9 cellular contexts compared by ENCODE assay signal in genomic region chr19:932647-933552, GRCh38. TPM values are rescaled to one million over a fixed set of nuclear protein-coding genes. Genes with fewer than 3 reads are reported as not detected.
DNase-seq lines count a peak whose midpoint lies in the region; ATAC-seq and TF ChIP-seq lines count a peak whose summit lies in the region.
"Had no signal": no experiment of that assay in that cellular context is flagged by ENCODE, and none has a peak within 500 bp of the region (broad histone marks: within the 10 kb centered on the region; RNA-seq: fewer than 3 reads in every experiment).

No MANE protein-coding gene starts in this region.

- H3K4me1 Mint-ChIP-seq in activated CD8-positive, alpha-beta T cell treated with anti-CD3 and anti-CD28 coated beads for 36 hours (ENCODE audit: low read depth) = peaks cover 22% of the 10 kb centered on the region

- H3K9me3 Mint-ChIP-seq in activated CD8-positive, alpha-beta T cell treated with anti-CD3 and anti-CD28 coated beads for 36 hours = peaks cover 3% of the 10 kb centered on the region

- H3K27me3 Mint-ChIP-seq in activated CD8-positive, alpha-beta T cell treated with anti-CD3 and anti-CD28 coated beads for 36 hours = peaks cover 1% of the 10 kb centered on the region

- peak; percentile 62 for ATAC-seq in activated CD8-positive, alpha-beta T cell treated with anti-CD3 and anti-CD28 coated beads for 36 hours
- ATAC-seq in HG03469 (IDR thresholded peaks at IDR 0.05; ENCODE audit: unreplicated experiment) = no peak

- intact Hi-C loops in activated CD8-positive, alpha-beta T cell treated with anti-CD3 and anti-CD28 coated beads for 36 hours (cut with micrococcal nuclease) = no loop called here
- intact Hi-C loops in esophagus muscularis mucosa (cut with DNase I) = no loop called here

- DNase-seq in activated gamma-delta T cell treated with Interleukin-2 at 50 U/mL for 16 hours = peak; percentile 37
- DNase-seq in activated gamma-delta T cell (lab: John Stamatoyannopoulos, UW) = no peak
- DNase-seq in activated CD8-positive, alpha-beta T cell treated with anti-CD3 and anti-CD28 coated beads for 36 hours = peak; percentile 63
- DNase-seq in esophagus muscularis mucosa (ENCODE audit: extremely low spot score) = no peak
- peak; percentile 75 for DNase-seq in non-pigmented ciliary epithelial cell (ENCODE audit: low read depth)
- no peak for DNase-seq in NCI-H2196 treated with DMSO at 0.1 percent for 48 hours (lab: John Stamatoyannopoulos, UW; ENCODE audit: unreplicated experiment)
- DNase-seq in NCI-H146 treated with DMSO at 0.1 percent for 48 hours (lab: John Stamatoyannopoulos, UW; ENCODE audit: unreplicated experiment) = no peak
- DNase-seq: DND-41 had no signal

- peak overlapping the region; percentile 34 for H3K27ac Mint-ChIP-seq in activated CD8-positive, alpha-beta T cell treated with anti-CD3 and anti-CD28 coated beads for 36 hours

- TF ChIP-seq POLR2A in esophagus muscularis mucosa (IDR thresholded peaks at IDR 0.05; ENCODE audit: low read depth) = no peak

- no peak for TF ChIP-seq CTCF in activated CD8-positive, alpha-beta T cell treated with anti-CD3 and anti-CD28 coated beads for 36 hours (IDR thresholded peaks at IDR 0.05)
- TF ChIP-seq CTCF in esophagus muscularis mucosa (IDR thresholded peaks at IDR 0.05) = no peak

- no peaks in the 10 kb centered on the region for H3K27me3 ChIP-seq in esophagus muscularis mucosa

- POLR2A ChIA-PET in activated CD8-positive, alpha-beta T cell treated with anti-CD3 and anti-CD28 coated beads for 36 hours (lab: Charles Lee) = interaction anchor here (0.6 to 1.5 kb wide), 5 partner anchors 8 to 508 kb away, joined by 3 to 8 read pairs (median 3); partner anchors contain the start of gene WDR18

- peak overlapping the region; percentile 50 to 80 (median 77) for H3K27ac ChIP-seq in esophagus muscularis mucosa (replicated peaks in 1 of 4)

- peaks cover 0 to 27% (median 7%) of the 10 kb centered on the region in 4 donors for H3K36me3 ChIP-seq in esophagus muscularis mucosa

- peak overlapping the region; percentile 3 to 40 (median 22) for H3K4me3 ChIP-seq in esophagus muscularis mucosa

- TF ChIP-seq EP300 in esophagus muscularis mucosa (IDR thresholded peaks at IDR 0.05) = no peak

- CTCF ChIA-PET in activated CD8-positive, alpha-beta T cell treated with anti-CD3 and anti-CD28 coated beads for 36 hours (lab: Charles Lee) = interaction anchor here (0.9 to 1.4 kb wide), 4 partner anchors 12 to 260 kb away, joined by 3 to 4 read pairs (median 4); partner anchors contain the start of gene WDR18

- peaks cover 31 to 51% (median 48%) of the 10 kb centered on the region in 4 donors for H3K4me1 ChIP-seq in esophagus muscularis mucosa

- peak overlapping the region; percentile 36 for H3K4me3 Mint-ChIP-seq in activated CD8-positive, alpha-beta T cell treated with anti-CD3 and anti-CD28 coated beads for 36 hours

- WGBS in esophagus muscularis mucosa = 32% methylated on average over 8 of the region's 54 CpGs

- peaks cover 3% of the 10 kb centered on the region for H3K36me3 Mint-ChIP-seq in activated CD8-positive, alpha-beta T cell treated with anti-CD3 and anti-CD28 coated beads for 36 hours (ENCODE audit: low read depth)

- no peaks in the 10 kb centered on the region for H3K9me3 ChIP-seq in esophagus muscularis mucosa

RNA-seq across cellular contexts. Expression of gene ARID3A, which starts 7.1 kb away (rescaled TPM):
- total RNA-seq in activated CD8-positive, alpha-beta T cell treated with anti-CD3 and anti-CD28 coated beads for 36 hours = 10 to 100 TPM; 18.7 to 22.1 TPM
- total RNA-seq in esophagus muscularis mucosa = 1 to 10 TPM; 2.9 to 8.4 (median 5.0) TPM

RNA-seq across cellular contexts. Expression of gene KISS1R, which starts 15.8 kb away (rescaled TPM):
- 10 to 100 TPM; 14.0 to 15.5 TPM for total RNA-seq in activated CD8-positive, alpha-beta T cell treated with anti-CD3 and anti-CD28 coated beads for 36 hours
- total RNA-seq in esophagus muscularis mucosa = not detected

RNA-seq across cellular contexts. Expression of gene R3HDM4, which starts 19.9 kb away (rescaled TPM):
- 10 to 100 TPM; 58.4 to 61.5 TPM for total RNA-seq in activated CD8-positive, alpha-beta T cell treated with anti-CD3 and anti-CD28 coated beads for 36 hours
- 10 to 100 TPM; 32.0 to 52.5 (median 40.0) TPM for total RNA-seq in esophagus muscularis mucosa

RNA-seq across cellular contexts. Expression of gene RNU6-9, which starts 39.6 kb away (rescaled TPM):
- total RNA-seq in activated CD8-positive, alpha-beta T cell treated with anti-CD3 and anti-CD28 coated beads for 36 hours = not detected
- not detected for total RNA-seq in esophagus muscularis mucosa

RNA-seq across cellular contexts. Expression of gene MED16, which starts 39.9 kb away (rescaled TPM):
- total RNA-seq in activated CD8-positive, alpha-beta T cell treated with anti-CD3 and anti-CD28 coated beads for 36 hours = 10 to 100 TPM; 37.6 to 37.8 TPM
- total RNA-seq in esophagus muscularis mucosa = 10 to 100 TPM; 26.3 to 50.9 (median 37.2) TPM

Comparison
In these comparisons a context has a peak if more than half of its experiments do, and no peak if none do; other contexts are left out.
1. DNase-seq: peak in activated gamma-delta T cell treated with Interleukin-2 at 50 U/mL for 16 hours (single experiment), activated CD8-positive, alpha-beta T cell treated with anti-CD3 and anti-CD28 coated beads for 36 hours (single experiment) and non-pigmented ciliary epithelial cell (single experiment); none in activated gamma-delta T cell (single experiment), esophagus muscularis mucosa (single experiment), NCI-H2196 treated with DMSO at 0.1 percent for 48 hours (single experiment) and NCI-H146 treated with DMSO at 0.1 percent for 48 hours (single experiment).
2. RNA of gene KISS1R, which starts 15.8 kb away (total RNA-seq): 14.0 to 15.5 TPM in activated CD8-positive, alpha-beta T cell treated with anti-CD3 and anti-CD28 coated beads for 36 hours; not detected in esophagus muscularis mucosa; every median in the first group is over 10 times any median in the second.